Comparison of ENCODE assay signal across 37 cellular contexts in genomic region chr12:54066408-54066807, GRCh38. TPM values are rescaled to one million over a fixed set of nuclear protein-coding genes. Genes with fewer than 3 reads are reported as not detected.
"Had no signal": no experiment of that assay in that cellular context is flagged by ENCODE, and none has a peak within 500 bp of the region (broad histone marks: within the 10 kb centered on the region; RNA-seq: fewer than 3 reads in every experiment).

No MANE protein-coding gene starts in this region.

- H3K9me3 ChIP-seq: adrenal gland, body of pancreas, breast epithelium had no signal

- H3K36me3 ChIP-seq: adrenal gland, brain microvascular endothelial cell, breast epithelium had no signal

- DNase-seq: activated B cell treated with CpG ODN at 0.5 μM for 24 hours; activated CD4-positive, alpha-beta memory T cell treated with anti-CD3 and anti-CD28 coated beads for 36 hours; activated CD4-positive, alpha-beta T cell treated with anti-CD3 and anti-CD28 coated beads for 4 hours; activated CD4-positive, alpha-beta T cell treated with anti-CD3 and anti-CD28 coated beads, Interleukin-2, amount 10 ng/mL, durations not matched to agents 24 days and 14 days; activated CD4-positive, alpha-beta T cell treated with anti-CD3 and anti-CD28 coated beads, Interleukin-2, amount 50 U/mL, for 1 hour; activated CD4-positive, alpha-beta T cell treated with anti-CD3 and anti-CD28 coated beads, Interleukin-2, amount 50 U/mL, for 4 hours; activated CD4-positive, CD25-positive, alpha-beta regulatory T cell treated with anti-CD3 and anti-CD28 coated beads, Interleukin-2, amount 50 U/mL, for 72 hours; activated CD8-positive, alpha-beta memory T cell treated with anti-CD3 and anti-CD28 coated beads, Interleukin-2, amount 50 U/mL, for 4 hours; activated CD8-positive, alpha-beta T cell treated with anti-CD3 and anti-CD28 coated beads for 36 hours; activated effector memory CD4-positive, alpha-beta T cell treated with anti-CD3 and anti-CD28 coated beads, Interleukin-2, amount 50 U/mL, for 16 hours; activated gamma-delta T cell treated with Interleukin-2 at 50 U/mL for 16 hours; activated naive CD4-positive, alpha-beta T cell; activated naive CD4-positive, alpha-beta T cell treated with anti-CD3 and anti-CD28 coated beads for 36 hours; activated naive CD4-positive, alpha-beta T cell treated with anti-CD3 and anti-CD28 coated beads, Interleukin-2, amount 50 U/mL, for 16 hours; activated naive CD8-positive, alpha-beta T cell treated with anti-CD3 and anti-CD28 coated beads for 36 hours; activated T-cell treated with anti-CD3 and anti-CD28 coated beads, Interleukin-2, amount 50 U/mL, for 24 hours; activated T-cell treated with anti-CD3 and anti-CD28 coated beads, Interleukin-2, amount 50 U/mL, for 48 hours; adrenal gland; amniotic stem cell; aorta; body of pancreas; brain microvascular endothelial cell; central memory CD4-positive, alpha-beta T cell; T-cell; T-helper 17 cell had no signal

- H3K27me3 ChIP-seq: adrenal gland, body of pancreas, breast epithelium had no signal

- H3K4me1 ChIP-seq: adrenal gland, body of pancreas, breast epithelium had no signal

- FAIRE-seq: astrocyte, TTC549 had no signal

- H3K4me3 ChIP-seq: adrenal gland, body of pancreas, breast epithelium had no signal

- H3K27ac ChIP-seq: adrenal gland, body of pancreas, brain microvascular endothelial cell, breast epithelium, VCaP had no signal

RNA-seq across cellular contexts. Expression of gene HOXC4, which starts 12.8 kb away (rescaled TPM):
- total RNA-seq: activated CD4-positive, alpha-beta T cell treated with anti-CD3 and anti-CD28 coated beads, Interleukin-2, amount 10 ng/mL, durations not matched to agents 24 days and 14 days; activated T-helper 1 cell treated with anti-CD3 and anti-CD28 coated beads, Interleukin-12 subunit alpha, Interleukin-12 subunit beta, Interleukin-2, Interleukin-4 antibody, amounts not matched to agents 30 ng/mL and 10 ng/mL and 1 ng/mL, durations not matched to agents 14 hours and 24 hours and 36 hours; astrocyte; body of pancreas; cardiac septum; cerebellum; T-helper 17 cell; T-helper 2 cell treated with Interferon-gamma antibody and Interleukin-4, amounts not matched to agents 100 ng/mL and 5 ng/mL, for 36 hours had no signal

RNA-seq across cellular contexts. Expression of gene HOXC5, which starts 33.6 kb away (rescaled TPM):
- total RNA-seq: activated B cell treated with CpG ODN at 0.5 μM for 24 hours; activated CD4-positive, alpha-beta memory T cell treated with anti-CD3 and anti-CD28 coated beads for 36 hours; activated CD4-positive, alpha-beta T cell treated with anti-CD3 and anti-CD28 coated beads, Interleukin-2, amount 10 ng/mL, durations not matched to agents 24 days and 14 days; activated CD8-positive, alpha-beta memory T cell treated with anti-CD3 and anti-CD28 coated beads for 36 hours; activated CD8-positive, alpha-beta T cell treated with anti-CD3 and anti-CD28 coated beads for 36 hours; activated naive CD4-positive, alpha-beta T cell treated with anti-CD3 and anti-CD28 coated beads for 36 hours; activated naive CD4-positive, alpha-beta T cell treated with anti-CD3 and anti-CD28 coated beads, Interleukin-2, amount 50 U/mL, for 72 hours; activated naive CD8-positive, alpha-beta T cell treated with anti-CD3 and anti-CD28 coated beads for 36 hours; activated T-helper 1 cell treated with anti-CD3 and anti-CD28 coated beads, Interleukin-12 subunit alpha, Interleukin-12 subunit beta, Interleukin-2, Interleukin-4 antibody, amounts not matched to agents 30 ng/mL and 10 ng/mL and 1 ng/mL, durations not matched to agents 14 hours and 24 hours and 36 hours; activated T-helper 17 cell treated with anti-CD3 and anti-CD28 coated beads, Interleukin-2, amount 50 U/mL, for 72 hours; astrocyte; body of pancreas; cardiac septum; cerebellum; T-cell; T-helper 1 cell treated with Interleukin-12 subunit alpha and Interleukin-12 subunit beta and Interleukin-4 antibody, amounts not matched to agents 30 ng/mL and 1 ng/mL, for 36 hours; T-helper 17 cell; T-helper 2 cell treated with Interferon-gamma antibody and Interleukin-4, amounts not matched to agents 100 ng/mL and 5 ng/mL, for 36 hours had no signal
- polyA plus RNA-seq: aorta had no signal

RNA-seq across cellular contexts. Expression of gene HOXC6, which starts 38.2 kb away (rescaled TPM):
- total RNA-seq: activated B cell treated with CpG ODN at 0.5 μM for 24 hours; activated CD4-positive, alpha-beta memory T cell treated with anti-CD3 and anti-CD28 coated beads for 36 hours; activated CD4-positive, alpha-beta T cell treated with anti-CD3 and anti-CD28 coated beads, Interleukin-2, amount 10 ng/mL, durations not matched to agents 24 days and 14 days; activated CD8-positive, alpha-beta memory T cell treated with anti-CD3 and anti-CD28 coated beads for 36 hours; activated CD8-positive, alpha-beta T cell treated with anti-CD3 and anti-CD28 coated beads for 36 hours; activated naive CD4-positive, alpha-beta T cell treated with anti-CD3 and anti-CD28 coated beads for 36 hours; activated naive CD4-positive, alpha-beta T cell treated with anti-CD3 and anti-CD28 coated beads, Interleukin-2, amount 50 U/mL, for 72 hours; activated naive CD8-positive, alpha-beta T cell treated with anti-CD3 and anti-CD28 coated beads for 36 hours; activated T-helper 1 cell treated with anti-CD3 and anti-CD28 coated beads, Interleukin-12 subunit alpha, Interleukin-12 subunit beta, Interleukin-2, Interleukin-4 antibody, amounts not matched to agents 30 ng/mL and 10 ng/mL and 1 ng/mL, durations not matched to agents 14 hours and 24 hours and 36 hours; activated T-helper 17 cell treated with anti-CD3 and anti-CD28 coated beads, Interleukin-2, amount 50 U/mL, for 72 hours; astrocyte; body of pancreas; cerebellum; T-cell; T-helper 1 cell treated with Interleukin-12 subunit alpha and Interleukin-12 subunit beta and Interleukin-4 antibody, amounts not matched to agents 30 ng/mL and 1 ng/mL, for 36 hours; T-helper 17 cell; T-helper 2 cell treated with Interferon-gamma antibody and Interleukin-4, amounts not matched to agents 100 ng/mL and 5 ng/mL, for 36 hours had no signal

RNA-seq across cellular contexts. Expression of gene HOXC8, which starts 57.6 kb away (rescaled TPM):
- total RNA-seq: activated B cell treated with CpG ODN at 0.5 μM for 24 hours; activated CD4-positive, alpha-beta memory T cell treated with anti-CD3 and anti-CD28 coated beads for 36 hours; activated CD4-positive, alpha-beta T cell treated with anti-CD3 and anti-CD28 coated beads, Interleukin-2, amount 10 ng/mL, durations not matched to agents 24 days and 14 days; activated CD8-positive, alpha-beta memory T cell treated with anti-CD3 and anti-CD28 coated beads for 36 hours; activated CD8-positive, alpha-beta T cell treated with anti-CD3 and anti-CD28 coated beads for 36 hours; activated naive CD4-positive, alpha-beta T cell treated with anti-CD3 and anti-CD28 coated beads for 36 hours; activated naive CD4-positive, alpha-beta T cell treated with anti-CD3 and anti-CD28 coated beads, Interleukin-2, amount 50 U/mL, for 72 hours; activated naive CD8-positive, alpha-beta T cell treated with anti-CD3 and anti-CD28 coated beads for 36 hours; activated T-helper 1 cell treated with anti-CD3 and anti-CD28 coated beads, Interleukin-12 subunit alpha, Interleukin-12 subunit beta, Interleukin-2, Interleukin-4 antibody, amounts not matched to agents 30 ng/mL and 10 ng/mL and 1 ng/mL, durations not matched to agents 14 hours and 24 hours and 36 hours; activated T-helper 17 cell treated with anti-CD3 and anti-CD28 coated beads, Interleukin-2, amount 50 U/mL, for 72 hours; astrocyte; body of pancreas; cardiac septum; cerebellum; T-cell; T-helper 1 cell treated with Interleukin-12 subunit alpha and Interleukin-12 subunit beta and Interleukin-4 antibody, amounts not matched to agents 30 ng/mL and 1 ng/mL, for 36 hours; T-helper 17 cell; T-helper 2 cell treated with Interferon-gamma antibody and Interleukin-4, amounts not matched to agents 100 ng/mL and 5 ng/mL, for 36 hours had no signal
